In the genomic region with DNA sequence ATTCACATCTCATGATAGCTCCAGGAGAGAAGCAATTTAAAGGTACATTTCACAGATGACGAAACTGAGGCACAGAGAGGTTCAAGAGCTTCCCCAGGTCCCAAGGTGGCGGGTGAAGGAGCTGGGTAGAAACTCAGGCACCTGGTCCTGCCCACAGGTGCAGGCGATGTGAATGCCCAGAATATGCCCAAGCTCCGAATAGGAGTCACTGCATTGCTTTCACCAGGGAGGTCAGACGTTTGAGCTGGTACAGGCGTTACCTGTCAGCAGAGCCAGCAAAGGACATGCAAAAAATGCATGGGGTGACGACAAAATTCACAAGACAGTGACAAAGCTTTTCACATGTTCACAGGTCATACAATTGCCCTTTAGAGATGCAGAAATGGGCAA, we compare ENCODE assay signal across 1 cellular context.
TF ChIP-seq lines count a peak whose summit lies in the region.

No MANE protein-coding gene starts in this region.

TF ChIP-seq in HepG2, 621 proteins besides CTCF, POLR2A, EP300 and RAD21 (continued from another document):
- TF ChIP-seq MLXIP (CRISPR knock-in tag; IDR thresholded peaks at IDR 0.05; ENCODE audit: borderline replicate concordance) (no peak), ZNF598 (CRISPR knock-in tag; IDR thresholded peaks at IDR 0.05; ENCODE audit: borderline replicate concordance) (no peak), ZMYM2 (CRISPR knock-in tag; IDR thresholded peaks at IDR 0.05) (no peak)
